In the genomic region with DNA sequence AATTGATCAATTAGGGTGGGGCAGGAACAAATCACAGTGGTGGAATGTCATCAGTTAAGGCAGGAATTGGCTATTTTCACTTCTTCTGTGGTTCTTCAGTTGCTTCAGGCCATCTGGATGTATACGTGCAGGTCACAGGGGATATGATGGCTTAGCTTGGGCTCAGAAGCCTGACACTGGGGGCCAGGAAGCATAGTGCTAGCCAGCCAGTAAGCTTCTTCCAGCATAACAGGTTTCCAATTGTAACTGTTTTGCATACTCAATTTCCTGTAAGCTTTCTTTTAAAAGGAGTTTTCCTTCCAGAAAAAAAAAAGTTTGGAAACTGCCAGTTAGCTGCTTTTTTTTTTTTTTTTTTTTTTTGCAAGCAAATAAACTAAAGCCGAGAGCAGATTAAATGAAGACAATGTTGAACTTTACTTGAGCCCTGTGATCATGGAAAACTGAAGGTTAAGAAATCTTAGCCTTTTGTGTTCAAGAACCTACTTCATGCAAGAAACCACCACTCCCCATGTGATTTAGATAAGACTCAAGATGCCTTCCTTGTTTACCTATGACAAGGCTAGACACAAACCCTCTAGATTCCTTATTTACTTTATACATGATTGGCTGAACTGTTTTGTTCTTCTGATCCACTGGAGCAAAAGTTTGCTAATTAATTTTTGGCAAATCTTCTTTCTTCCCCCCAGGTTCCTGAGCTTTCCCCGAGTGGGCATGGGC, we compare ENCODE assay signal across 26 cellular contexts.
"Had no signal": no experiment of that assay in that cellular context is flagged by ENCODE, and none has a peak within 500 bp of the region (broad histone marks: within the 10 kb centered on the region; RNA-seq: fewer than 3 reads in every experiment).

No MANE protein-coding gene starts in this region.

- H3K9ac ChIP-seq: neural progenitor cell had no signal

- H3K4me1 ChIP-seq: esophagus muscularis mucosa, gastroesophageal sphincter, stomach had no signal

- H2AFZ ChIP-seq: neural progenitor cell had no signal

- H3K4me1 Mint-ChIP-seq: central memory CD8-positive, alpha-beta T cell; stimulated activated effector memory CD8-positive, alpha-beta T cell treated with anti-CD3 and anti-CD28 coated beads, Interleukin-12 subunit alpha, Interleukin-12 subunit beta, amount 100 ng/mL, for 72 hours had no signal

- H3K4me3 ChIP-seq: esophagus muscularis mucosa, gastroesophageal sphincter, heart left ventricle, neural progenitor cell, stomach, thoracic aorta, upper lobe of left lung had no signal

- H3K27ac ChIP-seq: brain microvascular endothelial cell, gastroesophageal sphincter, neural progenitor cell, thoracic aorta had no signal

- H3K36me3 Mint-ChIP-seq: naive B cell; neural progenitor cell; stimulated activated effector memory CD8-positive, alpha-beta T cell treated with anti-CD3 and anti-CD28 coated beads, Interleukin-12 subunit alpha, Interleukin-12 subunit beta, amount 100 ng/mL, for 72 hours had no signal

- DNase-seq: activated CD4-positive, alpha-beta T cell treated with anti-CD3 and anti-CD28 coated beads, Interleukin-2, amount 50 U/mL, for 1 hour; activated CD4-positive, CD25-positive, alpha-beta regulatory T cell treated with anti-CD3 and anti-CD28 coated beads, Interleukin-2, amount 50 U/mL, for 72 hours; activated CD8-positive, alpha-beta memory T cell treated with anti-CD3 and anti-CD28 coated beads, Interleukin-2, amount 50 U/mL, for 4 hours; activated naive CD4-positive, alpha-beta T cell treated with anti-CD3 and anti-CD28 coated beads for 36 hours; activated T-cell treated with anti-CD3 and anti-CD28 coated beads, Interleukin-2, amount 50 U/mL, for 4 hours; anterior cingulate cortex; brain microvascular endothelial cell; cortex of kidney; effector CD4-positive, alpha-beta T cell; heart left ventricle; left cardiac atrium; mammary epithelial cell; naive B cell; stimulated activated CD4-positive, alpha-beta T cell treated with anti-CD3 and anti-CD28 coated beads, Interleukin-4, amount 100 ng/mL, for 24 hours; stomach; T-helper 1 cell; T1000; upper lobe of left lung had no signal

- H3K4me2 ChIP-seq: neural progenitor cell had no signal

- H3K27me3 ChIP-seq: brain microvascular endothelial cell, esophagus muscularis mucosa, gastroesophageal sphincter, heart left ventricle, neural progenitor cell, stomach, upper lobe of left lung had no signal

- H3K4me3 Mint-ChIP-seq: activated naive CD4-positive, alpha-beta T cell treated with anti-CD3 and anti-CD28 coated beads for 36 hours; activated T-cell treated with anti-CD3 and anti-CD28 coated beads, Interleukin-2, amount 50 U/mL, for 4 hours; central memory CD8-positive, alpha-beta T cell; naive B cell; neural progenitor cell; stimulated activated effector memory CD8-positive, alpha-beta T cell treated with anti-CD3 and anti-CD28 coated beads, Interleukin-12 subunit alpha, Interleukin-12 subunit beta, amount 100 ng/mL, for 72 hours had no signal

- H3K27me3 Mint-ChIP-seq: central memory CD8-positive, alpha-beta T cell; naive B cell had no signal

- H3K27ac Mint-ChIP-seq: activated naive CD4-positive, alpha-beta T cell treated with anti-CD3 and anti-CD28 coated beads for 36 hours; neural progenitor cell; stimulated activated effector memory CD8-positive, alpha-beta T cell treated with anti-CD3 and anti-CD28 coated beads, Interleukin-12 subunit alpha, Interleukin-12 subunit beta, amount 100 ng/mL, for 72 hours had no signal

- H3K9me3 ChIP-seq: esophagus muscularis mucosa, gastroesophageal sphincter, thoracic aorta had no signal

- H3K36me3 ChIP-seq: brain microvascular endothelial cell, esophagus muscularis mucosa, gastroesophageal sphincter, heart left ventricle, neural progenitor cell, stomach, thoracic aorta, upper lobe of left lung had no signal

- ATAC-seq: activated T-cell treated with anti-CD3 and anti-CD28 coated beads, Interleukin-2, amount 50 U/mL, for 4 hours; gastroesophageal sphincter; sciatic nerve; SK-N-SH treated with all-trans-retinoic acid at 6 μM for 48 hours; stimulated activated effector memory CD8-positive, alpha-beta T cell treated with anti-CD3 and anti-CD28 coated beads, Interleukin-12 subunit alpha, Interleukin-12 subunit beta, amount 100 ng/mL, for 72 hours had no signal
